Comparison of ENCODE assay signal across 8 cellular contexts in genomic region chr4:87219648-87220093, GRCh38. TPM values are rescaled to one million over a fixed set of nuclear protein-coding genes. Genes with fewer than 3 reads are reported as not detected.
A peak's percentile ranks its signal among the peaks of the same experiment; 100 is the strongest.
DNase-seq lines count a peak whose midpoint lies in the region; ATAC-seq and TF ChIP-seq lines count a peak whose summit lies in the region.

No MANE protein-coding gene starts in this region.

- POLR2A ChIA-PET in MCF 10A (lab: Yijun Ruan, JAX), result interaction anchor here (0.7 to 3.6 kb wide), 24 partner anchors 10 to 690 kb away, joined by 3 to 16 read pairs (median 4); partner anchors contain the start of genes AFF1, HSD17B11 and NUDT9

- CTCF ChIA-PET in MCF 10A (lab: Yijun Ruan, JAX), result interaction anchor here (0.6 to 3.4 kb wide), 8 partner anchors 8 to 721 kb away, joined by 3 to 12 read pairs (median 4); no protein-coding TSS in a partner anchor

- peaks cover 9% of the 10 kb centered on the region for H3K27me3 Mint-ChIP-seq in T-helper 1 cell treated with Interleukin-12 subunit alpha and Interleukin-12 subunit beta and Interleukin-4 antibody, amounts not matched to agents 30 μg/mL and 1 μg/mL, for 36 hours (ENCODE audit: low read depth)
- H3K27me3 Mint-ChIP-seq in MCF 10A (ENCODE audit: insufficient read depth, unreplicated experiment), result no peaks in the 10 kb centered on the region

- H3K36me3 Mint-ChIP-seq in T-helper 1 cell treated with Interleukin-12 subunit alpha and Interleukin-12 subunit beta and Interleukin-4 antibody, amounts not matched to agents 30 μg/mL and 1 μg/mL, for 36 hours (ENCODE audit: low read depth), result peaks cover 2% of the 10 kb centered on the region
- peaks cover 4% of the 10 kb centered on the region for H3K36me3 Mint-ChIP-seq in MCF 10A (ENCODE audit: insufficient read depth, unreplicated experiment)

- DNase-seq in COLO668 (lab: John Stamatoyannopoulos, UW; ENCODE audit: unreplicated experiment), result peak; percentile 59
- DNase-seq in MCF 10A (ENCODE audit: unreplicated experiment), result peak; percentile 44
- DNase-seq in kidney tubule cell (ENCODE audit: low spot score), result peak; percentile 58
- peak; percentile 32 for DNase-seq in stimulated activated CD4-positive, alpha-beta T cell treated with anti-CD3 and anti-CD28 coated beads, Interleukin-2, amount 100 ng/mL, for 4 hours (ENCODE audit: low read depth)
- DNase-seq in GM19238 (ENCODE audit: insufficient read length, low spot score), result no peak

- BruUV-seq in MCF 10A (replicated peaks; lab: Mats Ljungman, UMichigan), result no TSS peak

- intact Hi-C loops in MCF 10A (cut with micrococcal nuclease), result no loop called here

- peak overlapping the region; percentile 81 for H3K27ac Mint-ChIP-seq in T-helper 1 cell treated with Interleukin-12 subunit alpha and Interleukin-12 subunit beta and Interleukin-4 antibody, amounts not matched to agents 30 μg/mL and 1 μg/mL, for 36 hours
- peak overlapping the region; percentile 81 for H3K27ac Mint-ChIP-seq in MCF 10A (ENCODE audit: low read depth, unreplicated experiment)

- H3K4me1 Mint-ChIP-seq in T-helper 1 cell treated with Interleukin-12 subunit alpha and Interleukin-12 subunit beta and Interleukin-4 antibody, amounts not matched to agents 30 μg/mL and 1 μg/mL, for 36 hours (ENCODE audit: low read depth), result peaks cover 9% of the 10 kb centered on the region
- peaks cover 5% of the 10 kb centered on the region for H3K4me1 Mint-ChIP-seq in MCF 10A (ENCODE audit: insufficient read depth, unreplicated experiment)

- H3K4me3 Mint-ChIP-seq in T-helper 1 cell treated with Interleukin-12 subunit alpha and Interleukin-12 subunit beta and Interleukin-4 antibody, amounts not matched to agents 30 μg/mL and 1 μg/mL, for 36 hours, result peak overlapping the region; percentile 89
- peak overlapping the region; percentile 91 for H3K4me3 Mint-ChIP-seq in MCF 10A (ENCODE audit: unreplicated experiment)

- peak; percentile 37 for ATAC-seq in GM19452 (IDR thresholded peaks at IDR 0.05; ENCODE audit: unreplicated experiment)
- peak; percentile 29 for ATAC-seq in HG03521 (IDR thresholded peaks at IDR 0.05; ENCODE audit: unreplicated experiment)

- no peaks in the 10 kb centered on the region for H3K9me3 Mint-ChIP-seq in T-helper 1 cell treated with Interleukin-12 subunit alpha and Interleukin-12 subunit beta and Interleukin-4 antibody, amounts not matched to agents 30 μg/mL and 1 μg/mL, for 36 hours
- H3K9me3 Mint-ChIP-seq in MCF 10A (ENCODE audit: unreplicated experiment), result no peaks in the 10 kb centered on the region

- TF ChIP-seq CTCF in MCF 10A (IDR thresholded peaks at IDR 0.05; ENCODE audit: unreplicated experiment), result peak; percentile 2

RNA-seq across cellular contexts. Expression of gene KLHL8, which starts 0.7 kb away (rescaled TPM):
- total RNA-seq in MCF 10A (2022), result 12.9 and 14.9 TPM in 2 replicates
